1 cellular context compared by ENCODE assay signal in genomic region chr2:69499966-69500365, GRCh38.
TF ChIP-seq lines count a peak whose summit lies in the region.

No MANE protein-coding gene starts in this region.

TF ChIP-seq in IMR-90, 13 proteins besides CTCF, POLR2A, EP300 and RAD21 (continued from another document):
- TF ChIP-seq ELK1 (IDR thresholded peaks at IDR 0.05; ENCODE audit: borderline replicate concordance, low read depth, low read length) (no peak), SMC3 (IDR thresholded peaks at IDR 0.05; ENCODE audit: low read depth, low read length) (no peak), MAFK (IDR thresholded peaks at IDR 0.05; ENCODE audit: low read depth, low read length) (no peak), CEBPB (IDR thresholded peaks at IDR 0.05; ENCODE audit: low read depth, low read length) (no peak), RFX5 (IDR thresholded peaks at IDR 0.05; ENCODE audit: low read depth, low read length) (no peak), FOS (IDR thresholded peaks at IDR 0.05; ENCODE audit: low read depth, low read length) (no peak), NFE2L2 (IDR thresholded peaks at IDR 0.05; ENCODE audit: low read depth, low read length) (no peak), CHD1 (IDR thresholded peaks at IDR 0.05; ENCODE audit: low read depth, low read length) (no peak), MAZ (IDR thresholded peaks at IDR 0.05; ENCODE audit: borderline replicate concordance, low read depth, low read length) (no peak), BHLHE40 (IDR thresholded peaks at IDR 0.05; ENCODE audit: low read depth, low read length) (no peak)
